Comparison of ENCODE assay signal across 11 cellular contexts in genomic region chr12:10968765-10969456, GRCh38. TPM values are rescaled to one million over a fixed set of nuclear protein-coding genes. Genes with fewer than 3 reads are reported as not detected.
DNase-seq lines count a peak whose midpoint lies in the region; ATAC-seq lines count a peak whose summit lies in the region.
"Had no signal": no experiment of that assay in that cellular context is flagged by ENCODE, and none has a peak within 500 bp of the region (broad histone marks: within the 10 kb centered on the region; RNA-seq: fewer than 3 reads in every experiment).

No MANE protein-coding gene starts in this region.

- no peak overlapping the region for H2AFZ ChIP-seq in GM23248

- H3K9me2 ChIP-seq in GM23248 (ENCODE audit: insufficient read depth): no peaks in the 10 kb centered on the region

- 0 out of 2 replicates have a peak, but pooled peaks cover 10% of the 10 kb centered on the region for H3F3A ChIP-seq in GM23248 (ENCODE audit: insufficient read depth)

- H3K18ac ChIP-seq in mesendoderm (ENCODE audit: low read length): no peak overlapping the region

- no peak overlapping the region for H3K4ac ChIP-seq in mesendoderm (ENCODE audit: low read depth, low read length)

- DNase-seq in GM23248: peak; percentile 60
- peak; percentile 33 for DNase-seq in brain pericyte (ENCODE audit: low read depth, low spot score)
- peak; percentile 47 for DNase-seq in left ventricle myocardium superior
- DNase-seq in smooth muscle cell of the brain vasculature (ENCODE audit: low read depth, low spot score): peak; percentile 49
- DNase-seq in NOMO-1 (lab: John Stamatoyannopoulos, UW; ENCODE audit: unreplicated experiment in 2 of 2): no peak
- no peak for DNase-seq in stimulated activated CD4-positive, alpha-beta T cell treated with anti-CD3 and anti-CD28 coated beads, Interleukin-4, amount 100 ng/mL, for 24 hours
- no peak for DNase-seq in DMS153 treated with DMSO at 0.1 percent for 48 hours (lab: John Stamatoyannopoulos, UW; ENCODE audit: unreplicated experiment)
- no peak for DNase-seq in mesendoderm
- DNase-seq: NCI-H187 had no signal

- H3K79me2 ChIP-seq in GM23248 (ENCODE audit: insufficient read depth) (no peaks in the 10 kb centered on the region), mesendoderm (ENCODE audit: control insufficient read depth, insufficient read depth, low read length) (no peaks in the 10 kb centered on the region)

- H3K79me1 ChIP-seq in mesendoderm (ENCODE audit: low read length): no peaks in the 10 kb centered on the region

- peak overlapping the region; percentile 4 for H3K4me2 ChIP-seq in GM23248 (ENCODE audit: unreplicated experiment)
- no peak overlapping the region for H3K4me2 ChIP-seq in mesendoderm (ENCODE audit: low read length)

- no peaks in the 10 kb centered on the region for H3K9me3 ChIP-seq in GM23248 (ENCODE audit: low read depth)
- H3K9me3 ChIP-seq: gastrocnemius medialis had no signal

- ATAC-seq in left ventricle myocardium superior: peak; percentile 85

- in situ Hi-C loops in GM23248 (cut with MboI): no loop called here

- H2BK120ac ChIP-seq in mesendoderm (ENCODE audit: low read depth, low read length): no peak overlapping the region

- 71% methylated on average over 15 of the region's 15 CpGs for WGBS in GM23248 (ENCODE audit: low coverage in 1 of 2, low lambda C conversion rate in 2 of 2, missing lambda C conversion rate in 2 of 2), 2 experiments
- WGBS in mesendoderm (ENCODE audit: extremely low coverage, insufficient coverage, low lambda C conversion rate): no CpG with 5 or more reads among the region's 15 CpGs

- no peak overlapping the region for H2AK5ac ChIP-seq in mesendoderm (ENCODE audit: low read length)

- H2BK5ac ChIP-seq in mesendoderm (ENCODE audit: low read length): no peak overlapping the region

- H3K27ac ChIP-seq in GM23248 (no peak overlapping the region), mesendoderm (ENCODE audit: low read depth, low read length) (no peak overlapping the region)
- H3K27ac ChIP-seq: gastrocnemius medialis had no signal

- H3K36me3 ChIP-seq in GM23248 (ENCODE audit: low read depth) (0 out of 2 replicates have a peak, but pooled peaks cover 3% of the 10 kb centered on the region), mesendoderm (ENCODE audit: control insufficient read depth, insufficient read depth, low read length) (no peaks in the 10 kb centered on the region)
- H3K36me3 ChIP-seq: gastrocnemius medialis had no signal

- H4K5ac ChIP-seq in mesendoderm (ENCODE audit: low read length): no peak overlapping the region

- no peak overlapping the region for H4K8ac ChIP-seq in mesendoderm (ENCODE audit: low read depth, low read length)

- H3K4me3 ChIP-seq in GM23248: no peak overlapping the region
- no peak overlapping the region for H3K4me3 ChIP-seq in mesendoderm (ENCODE audit: low read length)
- H3K4me3 ChIP-seq: gastrocnemius medialis had no signal

- H3K9ac ChIP-seq in GM23248 (no peak overlapping the region), mesendoderm (ENCODE audit: low read length) (no peak overlapping the region)

- H2BK15ac ChIP-seq in mesendoderm (replicated peaks; ENCODE audit: low read depth): no peak overlapping the region

- intact Hi-C loops in left ventricle myocardium superior (cut with micrococcal nuclease): no loop called here

- no peak overlapping the region for H3K56ac ChIP-seq in mesendoderm (ENCODE audit: low read length)

- H3K27me3 ChIP-seq in GM23248 (replicated peaks; ENCODE audit: insufficient read depth) (no peaks in the 10 kb centered on the region), mesendoderm (ENCODE audit: insufficient read depth, low read length, poor library complexity) (no peaks in the 10 kb centered on the region)
- H3K27me3 ChIP-seq: gastrocnemius medialis had no signal

- no peaks in the 10 kb centered on the region for H4K20me1 ChIP-seq in GM23248 (ENCODE audit: insufficient read depth)

- peaks cover 20% of the 10 kb centered on the region for H3K4me1 ChIP-seq in GM23248 (ENCODE audit: insufficient read depth)
- H3K4me1 ChIP-seq in mesendoderm (ENCODE audit: control insufficient read depth, low read depth, low read length): no peaks in the 10 kb centered on the region

- no peak overlapping the region for H3K23ac ChIP-seq in mesendoderm (ENCODE audit: low read length)

RNA-seq across cellular contexts. Expression of gene TAS2R50, which starts 17.8 kb away (rescaled TPM):
- total RNA-seq in GM23248 (2014; rRNA removed; shearing (Covaris generic)): 0.32 TPM in 1 of 2 replicates, not detected in the other
- polyA plus RNA-seq in GM23248 (2016; fragmentation: Nextera tagmentation; extraction: Ambion mirVana): not detected in 2 replicates
- 0.25 TPM for total RNA-seq in left ventricle myocardium superior
- polyA plus RNA-seq in mesendoderm (2013, experiment 1 of 2): not detected
- polyA plus RNA-seq in mesendoderm (2013, experiment 2 of 2): not detected

RNA-seq across cellular contexts. Expression of gene TAS2R20, which starts 29.2 kb away (rescaled TPM):
- 1.8 and 2.5 TPM in 2 replicates for total RNA-seq in GM23248 (2014; rRNA removed; shearing (Covaris generic))
- not detected in 2 replicates for polyA plus RNA-seq in GM23248 (2016; fragmentation: Nextera tagmentation; extraction: Ambion mirVana)
- total RNA-seq in left ventricle myocardium superior: 0.42 TPM
- polyA plus RNA-seq in mesendoderm (2013, experiment 1 of 2): 0.06 TPM
- polyA plus RNA-seq in mesendoderm (2013, experiment 2 of 2): 0.06 TPM

RNA-seq across cellular contexts. Expression of gene TAS2R14, which starts 29.8 kb away (rescaled TPM):
- 0.76 and 1.2 TPM in 2 replicates for total RNA-seq in GM23248 (2014; rRNA removed; shearing (Covaris generic))
- 3.0 and 3.4 TPM in 2 replicates for polyA plus RNA-seq in GM23248 (2016; fragmentation: Nextera tagmentation; extraction: Ambion mirVana)
- total RNA-seq in left ventricle myocardium superior: 0.45 TPM
- 0.51 TPM for polyA plus RNA-seq in mesendoderm (2013, experiment 1 of 2)
- 0.42 TPM for polyA plus RNA-seq in mesendoderm (2013, experiment 2 of 2)

RNA-seq across cellular contexts. Expression of gene PRH2, which starts 39.9 kb away (rescaled TPM):
- total RNA-seq in GM23248 (2014; rRNA removed; shearing (Covaris generic)): 2.5 TPM in 1 of 2 replicates, not detected in the other
- 0.53 TPM in 1 of 2 replicates, not detected in the other for polyA plus RNA-seq in GM23248 (2016; fragmentation: Nextera tagmentation; extraction: Ambion mirVana)
- total RNA-seq in left ventricle myocardium superior: not detected
- polyA plus RNA-seq in mesendoderm (2013, experiment 1 of 2): not detected
- not detected for polyA plus RNA-seq in mesendoderm (2013, experiment 2 of 2)
- total RNA-seq: gastrocnemius medialis had no signal
- polyA plus RNA-seq: adipose tissue had no signal

RNA-seq across cellular contexts. Expression of gene TAS2R19, which starts 53.5 kb away (rescaled TPM):
- total RNA-seq in GM23248 (2014; rRNA removed; shearing (Covaris generic)): 2.6 and 3.7 TPM in 2 replicates
- not detected in 2 replicates for polyA plus RNA-seq in GM23248 (2016; fragmentation: Nextera tagmentation; extraction: Ambion mirVana)
- 0.77 TPM for total RNA-seq in left ventricle myocardium superior
- 0.04 TPM for polyA plus RNA-seq in mesendoderm (2013, experiment 1 of 2)
- 0.04 TPM for polyA plus RNA-seq in mesendoderm (2013, experiment 2 of 2)

Comparison
In these comparisons a context has a peak if more than half of its experiments do, and no peak if none do; other contexts are left out.
1. DNase-seq: peak in GM23248 (single experiment), brain pericyte (single experiment), left ventricle myocardium superior (single experiment) and smooth muscle cell of the brain vasculature (single experiment); none in NOMO-1 (0 of 2), stimulated activated CD4-positive, alpha-beta T cell treated with anti-CD3 and anti-CD28 coated beads, Interleukin-4, amount 100 ng/mL, for 24 hours (single experiment), DMS153 treated with DMSO at 0.1 percent for 48 hours (single experiment) and mesendoderm (single experiment).